ENCODE assay signal across 24 cellular contexts in genomic region chr11:132908017-132908810, GRCh38.
DNase-seq lines count a peak whose midpoint lies in the region; ATAC-seq, FAIRE-seq and TF ChIP-seq lines count a peak whose summit lies in the region.
"Had no signal": no experiment of that assay in that cellular context is flagged by ENCODE, and none has a peak within 500 bp of the region (broad histone marks: within the 10 kb centered on the region; RNA-seq: fewer than 3 reads in every experiment).

No MANE protein-coding gene starts in this region.

- H2AK5ac ChIP-seq in mesenchymal stem cell (ENCODE audit: low read length, severe bottlenecking) = no peak overlapping the region

- no peak overlapping the region for H3K18ac ChIP-seq in mesenchymal stem cell (ENCODE audit: low read depth in 1 of 2, low read length in 2 of 2)

- no peak overlapping the region for H4K91ac ChIP-seq in mesenchymal stem cell (ENCODE audit: low read length)

- no peak for TF ChIP-seq EP300 in upper lobe of left lung (IDR thresholded peaks at IDR 0.05)

- H3K4me3 ChIP-seq in GM12865 (ENCODE audit: low read depth, low read length) (no peak overlapping the region), bronchial epithelial cell (ENCODE audit: low read depth, low read length) (no peak overlapping the region), mesenchymal stem cell (ENCODE audit: insufficient read depth in 1 of 2, low read depth in 1 of 2, low read length in 2 of 2) (no peak overlapping the region), upper lobe of left lung (no peak overlapping the region)
- H3K4me3 ChIP-seq: A549; BLaER1 treated with 17β-estradiol and CSF1 and Interleukin-3, amounts not matched to agents 10 nM and 100 nM; GM23338 had no signal

- H4K8ac ChIP-seq in mesenchymal stem cell (ENCODE audit: low read length) = no peak overlapping the region

- H2BK12ac ChIP-seq in mesenchymal stem cell (ENCODE audit: low read length in 2 of 2) = no peak overlapping the region

- H3K9ac ChIP-seq in mesenchymal stem cell (ENCODE audit: low read length) = no peak overlapping the region
- H3K9ac ChIP-seq: BLaER1 treated with 17β-estradiol and CSF1 and Interleukin-3, amounts not matched to agents 10 nM and 100 nM had no signal

- no peak for ATAC-seq in upper lobe of left lung (ENCODE audit: low FRiP score in 2 of 2)
- ATAC-seq: A549, GM23338, HCT116 had no signal

- H2BK5ac ChIP-seq in mesenchymal stem cell (ENCODE audit: low read depth, low read length, poor library complexity, severe bottlenecking) = no peak overlapping the region

- H3K4me2 ChIP-seq in mesenchymal stem cell (ENCODE audit: low read length, poor library complexity, severe bottlenecking) = no peak overlapping the region
- H3K4me2 ChIP-seq: A549, GM23338 had no signal

- peak; percentile 40 for FAIRE-seq in bronchial epithelial cell (lab: Jason Lieb, UNC)
- FAIRE-seq: A549, G401.6, GM12891, GM18507 had no signal

- no peaks in the 10 kb centered on the region for H3K79me1 ChIP-seq in mesenchymal stem cell (replicated peaks; ENCODE audit: low read length, poor library complexity, severe bottlenecking)

- no peak overlapping the region for H2BK120ac ChIP-seq in mesenchymal stem cell (ENCODE audit: low read depth, low read length)

- no peak for TF ChIP-seq POLR2A in upper lobe of left lung (IDR thresholded peaks at IDR 0.05)

- H3K4me1 ChIP-seq in mesenchymal stem cell (ENCODE audit: control insufficient read depth, insufficient read depth, low read depth, low read length) (no peaks in the 10 kb centered on the region), upper lobe of left lung (no peaks in the 10 kb centered on the region)
- H3K4me1 ChIP-seq: A549, BE2C had no signal

- no peak overlapping the region for H2BK15ac ChIP-seq in mesenchymal stem cell (ENCODE audit: low read depth, poor library complexity, severe bottlenecking)

- H2AFZ ChIP-seq in mesenchymal stem cell (ENCODE audit: low read depth, low read length) = no peak overlapping the region
- H2AFZ ChIP-seq: GM23338 had no signal

- WGBS in mesenchymal stem cell = 72% methylated on average over 5 of the region's 7 CpGs
- 86% methylated on average over 7 of the region's 7 CpGs for WGBS in upper lobe of left lung, 2 donors

- H3K36me3 ChIP-seq in bronchial epithelial cell (ENCODE audit: control insufficient read depth, insufficient read depth, low read length) (no peaks in the 10 kb centered on the region), mesenchymal stem cell (ENCODE audit: control insufficient read depth in 1 of 2, insufficient read depth in 2 of 2, low read depth in 1 of 2, low read length in 2 of 2) (no peaks in the 10 kb centered on the region), upper lobe of left lung (no peaks in the 10 kb centered on the region)
- H3K36me3 ChIP-seq: BE2C; BLaER1 treated with 17β-estradiol and CSF1 and Interleukin-3, amounts not matched to agents 10 nM and 100 nM had no signal

- H3K9me3 ChIP-seq in mesenchymal stem cell (ENCODE audit: control insufficient read depth, low read length) (no peaks in the 10 kb centered on the region), upper lobe of left lung (no peaks in the 10 kb centered on the region)
- H3K9me3 ChIP-seq: A549, BE2C had no signal

- no peak for TF ChIP-seq CTCF in GM12865 (IDR thresholded peaks at IDR 0.05; ENCODE audit: insufficient read depth, low read depth, low read length, missing control alignments)
- TF ChIP-seq CTCF in bronchial epithelial cell (IDR thresholded peaks at IDR 0.05; ENCODE audit: insufficient read depth, low read length, severe bottlenecking) = no peak
- no peak for TF ChIP-seq CTCF in upper lobe of left lung (IDR thresholded peaks at IDR 0.05)

- H3K23ac ChIP-seq in mesenchymal stem cell (ENCODE audit: low read length in 2 of 2) = no peak overlapping the region

- H3K14ac ChIP-seq in mesenchymal stem cell (ENCODE audit: low read length in 2 of 2) = no peak overlapping the region

- peak; percentile 4 for DNase-seq in GM12865 (ENCODE audit: low read depth)
- no peak for DNase-seq in bronchial epithelial cell (ENCODE audit: low read depth)
- peak; percentile 54 for DNase-seq in mesenchymal stem cell
- DNase-seq in upper lobe of left lung = no peak
- DNase-seq in activated naive CD4-positive, alpha-beta T cell treated with anti-CD3 and anti-CD28 coated beads, Interleukin-2, amount 50 U/mL, for 16 hours = no peak
- DNase-seq in EL = no peak
- no peak for DNase-seq in cerebellar cortex (ENCODE audit: low spot score)
- DNase-seq: 8988T; ACHN; AML-193; BE2C; Calu3; CD4-positive, alpha-beta T cell; CD8-positive, alpha-beta memory T cell; DMS53; DMS79 treated with DMSO at 0.1 percent for 48 hours; H9 had no signal

- no peak overlapping the region for H3K4ac ChIP-seq in mesenchymal stem cell (ENCODE audit: low read depth in 1 of 2, low read length in 2 of 2)

- H3K27ac ChIP-seq in mesenchymal stem cell (ENCODE audit: low read length, poor library complexity, severe bottlenecking) (no peak overlapping the region), upper lobe of left lung (no peak overlapping the region)
- H3K27ac ChIP-seq: A549; BLaER1 treated with 17β-estradiol and CSF1 and Interleukin-3, amounts not matched to agents 10 nM and 100 nM had no signal

- H3K27me3 ChIP-seq in bronchial epithelial cell (ENCODE audit: control insufficient read depth, insufficient read depth, low read length) = no peaks in the 10 kb centered on the region
- H3K27me3 ChIP-seq in mesenchymal stem cell (ENCODE audit: control insufficient read depth in 1 of 2, insufficient read depth in 1 of 2, low read length in 2 of 2) = no peaks in the 10 kb centered on the region
- H3K27me3 ChIP-seq in upper lobe of left lung = no peaks in the 10 kb centered on the region
- H3K27me3 ChIP-seq: BE2C; BLaER1 treated with 17β-estradiol and CSF1 and Interleukin-3, amounts not matched to agents 10 nM and 100 nM had no signal

Comparison
In these comparisons a context has a peak if more than half of its experiments do, and no peak if none do; other contexts are left out.
1. DNase-seq: peak in GM12865 (single experiment) and mesenchymal stem cell (single experiment); none in bronchial epithelial cell (single experiment), upper lobe of left lung (0 of 2), activated naive CD4-positive, alpha-beta T cell treated with anti-CD3 and anti-CD28 coated beads, Interleukin-2, amount 50 U/mL, for 16 hours (single experiment), EL (single experiment) and cerebellar cortex (single experiment).